In the genomic region with DNA sequence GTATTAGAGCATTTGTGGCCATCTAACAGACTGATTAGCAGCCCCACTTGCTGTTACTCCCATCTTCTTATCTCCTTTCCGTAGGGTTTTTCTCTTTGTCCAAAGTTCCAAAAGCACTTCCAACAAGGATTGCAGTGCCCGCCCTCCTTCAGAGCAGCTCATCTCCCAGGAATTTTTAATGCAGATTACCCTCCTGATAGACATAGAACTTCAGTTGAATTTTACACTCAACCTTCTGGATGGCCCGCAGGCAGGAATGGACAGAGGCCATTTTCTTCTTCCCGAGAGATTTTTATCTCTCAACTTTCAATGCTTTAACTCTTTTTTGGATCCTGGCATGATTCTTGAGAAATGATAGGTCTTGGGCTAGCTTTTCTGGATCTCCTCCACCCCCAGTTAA, we compare ENCODE assay signal across 27 cellular contexts. TPM values are rescaled to one million over a fixed set of nuclear protein-coding genes. Genes with fewer than 3 reads are reported as not detected.
"Had no signal": no experiment of that assay in that cellular context is flagged by ENCODE, and none has a peak within 500 bp of the region (broad histone marks: within the 10 kb centered on the region; RNA-seq: fewer than 3 reads in every experiment).

No MANE protein-coding gene starts in this region.

- H3K27me3 Mint-ChIP-seq: activated B cell treated with CpG ODN at 0.5 μM for 24 hours; activated CD4-positive, alpha-beta T cell treated with anti-CD3 and anti-CD28 coated beads, Interleukin-2, amount 10 ng/mL, durations not matched to agents 24 days and 14 days; activated naive CD4-positive, alpha-beta T cell treated with anti-CD3 and anti-CD28 coated beads, Interleukin-2, amount 50 U/mL, for 24 hours had no signal

- H3K9me3 Mint-ChIP-seq: activated B cell treated with CpG ODN at 0.5 μM for 24 hours; activated CD4-positive, alpha-beta T cell treated with anti-CD3 and anti-CD28 coated beads, Interleukin-2, amount 10 ng/mL, durations not matched to agents 24 days and 14 days; activated naive CD4-positive, alpha-beta T cell treated with anti-CD3 and anti-CD28 coated beads, Interleukin-2, amount 50 U/mL, for 24 hours; activated T-cell treated with anti-CD3 and anti-CD28 coated beads, Interleukin-2, amount 50 U/mL, for 24 hours; activated T-helper 1 cell treated with anti-CD3 and anti-CD28 coated beads, Interleukin-12 subunit alpha, Interleukin-12 subunit beta, Interleukin-2, Interleukin-4 antibody, amounts not matched to agents 30 ng/mL and 10 ng/mL and 1 ng/mL, durations not matched to agents 14 hours and 24 hours and 36 hours; T-cell had no signal

- H3K4me1 ChIP-seq: body of pancreas had no signal

- H3K4me2 ChIP-seq: KMS-11, PC-9 had no signal

- H3K9ac ChIP-seq: KMS-11 had no signal

- H3K4me1 Mint-ChIP-seq: activated B cell treated with CpG ODN at 0.5 μM for 24 hours; activated CD4-positive, alpha-beta T cell treated with anti-CD3 and anti-CD28 coated beads, Interleukin-2, amount 10 ng/mL, durations not matched to agents 24 days and 14 days; activated CD8-positive, alpha-beta memory T cell treated with anti-CD3 and anti-CD28 coated beads, Interleukin-2, amount 10 ng/mL, durations not matched to agents 7 days and 5 days; activated naive CD4-positive, alpha-beta T cell treated with anti-CD3 and anti-CD28 coated beads, Interleukin-2, amount 50 U/mL, for 24 hours; T-cell had no signal

- H3K27ac ChIP-seq: ascending aorta, body of pancreas, KMS-11, PC-9 had no signal

- H3K4me3 Mint-ChIP-seq: activated B cell treated with CpG ODN at 0.5 μM for 24 hours; activated CD4-positive, alpha-beta T cell treated with anti-CD3 and anti-CD28 coated beads, Interleukin-2, amount 10 ng/mL, durations not matched to agents 24 days and 14 days; activated CD8-positive, alpha-beta memory T cell treated with anti-CD3 and anti-CD28 coated beads, Interleukin-2, amount 10 ng/mL, durations not matched to agents 7 days and 5 days; activated naive CD4-positive, alpha-beta T cell treated with anti-CD3 and anti-CD28 coated beads, Interleukin-2, amount 50 U/mL, for 24 hours; activated T-cell treated with anti-CD3 and anti-CD28 coated beads, Interleukin-2, amount 50 U/mL, for 24 hours; activated T-helper 1 cell treated with anti-CD3 and anti-CD28 coated beads, Interleukin-12 subunit alpha, Interleukin-12 subunit beta, Interleukin-2, Interleukin-4 antibody, amounts not matched to agents 30 ng/mL and 10 ng/mL and 1 ng/mL, durations not matched to agents 14 hours and 24 hours and 36 hours; T-cell had no signal

- H3K27ac Mint-ChIP-seq: activated B cell treated with CpG ODN at 0.5 μM for 24 hours; activated CD4-positive, alpha-beta T cell treated with anti-CD3 and anti-CD28 coated beads, Interleukin-2, amount 10 ng/mL, durations not matched to agents 24 days and 14 days; activated CD8-positive, alpha-beta memory T cell treated with anti-CD3 and anti-CD28 coated beads, Interleukin-2, amount 10 ng/mL, durations not matched to agents 7 days and 5 days; activated naive CD4-positive, alpha-beta T cell treated with anti-CD3 and anti-CD28 coated beads, Interleukin-2, amount 50 U/mL, for 24 hours; activated T-cell treated with anti-CD3 and anti-CD28 coated beads, Interleukin-2, amount 50 U/mL, for 24 hours; activated T-helper 1 cell treated with anti-CD3 and anti-CD28 coated beads, Interleukin-12 subunit alpha, Interleukin-12 subunit beta, Interleukin-2, Interleukin-4 antibody, amounts not matched to agents 30 ng/mL and 10 ng/mL and 1 ng/mL, durations not matched to agents 14 hours and 24 hours and 36 hours; T-cell had no signal

- H3K36me3 ChIP-seq: ascending aorta had no signal

- ATAC-seq: activated CD8-positive, alpha-beta memory T cell treated with anti-CD3 and anti-CD28 coated beads, Interleukin-2, amount 10 ng/mL, durations not matched to agents 7 days and 5 days; body of pancreas; T-cell had no signal

- H3K36me3 Mint-ChIP-seq: activated CD8-positive, alpha-beta memory T cell treated with anti-CD3 and anti-CD28 coated beads, Interleukin-2, amount 10 ng/mL, durations not matched to agents 7 days and 5 days; activated naive CD4-positive, alpha-beta T cell treated with anti-CD3 and anti-CD28 coated beads, Interleukin-2, amount 50 U/mL, for 24 hours; T-cell had no signal

- H3K4me3 ChIP-seq: ascending aorta, body of pancreas, PC-9 had no signal

- H3K27me3 ChIP-seq: ascending aorta, body of pancreas had no signal

- H3K9me3 ChIP-seq: ascending aorta, body of pancreas had no signal

- H2AFZ ChIP-seq: PC-9 had no signal

- DNase-seq: activated B cell treated with CpG ODN at 0.5 μM for 24 hours; activated CD4-positive, alpha-beta T cell treated with anti-CD3 and anti-CD28 coated beads for 1 hour; activated CD4-positive, alpha-beta T cell treated with anti-CD3 and anti-CD28 coated beads, Interleukin-2, amount 10 ng/mL, durations not matched to agents 24 days and 14 days; activated CD4-positive, alpha-beta T cell treated with anti-CD3 and anti-CD28 coated beads, Interleukin-2, amount 50 U/mL, for 48 hours; activated CD8-positive, alpha-beta memory T cell treated with anti-CD3 and anti-CD28 coated beads, Interleukin-2, amount 10 ng/mL, durations not matched to agents 7 days and 5 days; activated effector memory CD4-positive, alpha-beta T cell treated with Interleukin-2 at 50 U/mL for 16 hours; activated naive CD4-positive, alpha-beta T cell; activated T-cell treated with anti-CD3 and anti-CD28 coated beads, Interleukin-2, amount 50 U/mL, for 24 hours; amniotic stem cell; body of pancreas; central memory CD4-positive, alpha-beta T cell; NCI-H1048; NCI-H1930; NCI-H2171 treated with DMSO at 0.1 percent for 48 hours; NCI-H345; NCI-H510A; NCI-H526 treated with DMSO at 0.1 percent for 48 hours; NCI-H82; PC-9; SHP77 treated with DMSO at 0.1 percent for 48 hours; T-cell; T-helper 2 cell; T1000 had no signal

RNA-seq across cellular contexts. Expression of gene PRKG1, which starts 23.3 kb away (rescaled TPM):
- total RNA-seq: activated B cell treated with CpG ODN at 0.5 μM for 24 hours; activated CD4-positive, alpha-beta T cell treated with anti-CD3 and anti-CD28 coated beads, Interleukin-2, amount 10 ng/mL, durations not matched to agents 24 days and 14 days; activated CD8-positive, alpha-beta memory T cell treated with anti-CD3 and anti-CD28 coated beads, Interleukin-2, amount 10 ng/mL, durations not matched to agents 7 days and 5 days; activated T-helper 1 cell treated with anti-CD3 and anti-CD28 coated beads, Interleukin-12 subunit alpha, Interleukin-12 subunit beta, Interleukin-2, Interleukin-4 antibody, amounts not matched to agents 30 ng/mL and 10 ng/mL and 1 ng/mL, durations not matched to agents 14 hours and 24 hours and 36 hours had no signal
